12 cellular contexts compared by ENCODE assay signal in genomic region chr13:51739403-51740112, GRCh38.
A peak's percentile ranks its signal among the peaks of the same experiment; 100 is the strongest.
DNase-seq lines count a peak whose midpoint lies in the region; ATAC-seq and TF ChIP-seq lines count a peak whose summit lies in the region.
"Had no signal": no experiment of that assay in that cellular context is flagged by ENCODE, and none has a peak within 500 bp of the region (broad histone marks: within the 10 kb centered on the region; RNA-seq: fewer than 3 reads in every experiment).

No MANE protein-coding gene starts in this region.

- no peak for DNase-seq in activated T-helper 2 cell treated with anti-CD3 and anti-CD28 coated beads, Interferon-gamma antibody, Interleukin-2, Interleukin-4, amounts not matched to agents 10 μg/mL and 5 μg/mL and 100 μg/mL, durations not matched to agents 14 hours and 24 hours and 36 hours (ENCODE audit: low spot score)
- DNase-seq in Right ventricle myocardium superior (peak; percentile 49), type B pancreatic cell (ENCODE audit: extremely low spot score, unreplicated experiment) (no peak), SIG-M5 (lab: John Stamatoyannopoulos, UW) (no peak), colonic mucosa (no peak)
- DNase-seq: activated naive CD8-positive, alpha-beta T cell treated with anti-CD3 and anti-CD28 coated beads, Interleukin-2, amount 10 ng/mL, durations not matched to agents 7 days and 5 days; CD4-positive, CD25-positive, alpha-beta regulatory T cell; kidney glomerular epithelial cell; NK-92 treated with Interleukin-12 subunit alpha and Interleukin-12 subunit beta, amount 100 ng/mL, for 24 hours had no signal

- intact Hi-C loops in activated T-helper 2 cell treated with anti-CD3 and anti-CD28 coated beads, Interferon-gamma antibody, Interleukin-2, Interleukin-4, amounts not matched to agents 10 μg/mL and 5 μg/mL and 100 μg/mL, durations not matched to agents 14 hours and 24 hours and 36 hours (cut with micrococcal nuclease), result loop anchor here (2.0 kb wide), 2 partner anchors 25 to 63 kb away; no protein-coding TSS in a partner anchor
- intact Hi-C loops in Right ventricle myocardium superior (cut with DNase I), result no loop called here
- intact Hi-C loops in colonic mucosa (cut with DNase I), result no loop called here

- H3K27ac ChIP-seq in neutrophil, result peak overlapping the region; percentile 60
- H3K27ac ChIP-seq in colonic mucosa, result no peak overlapping the region

- no peak overlapping the region for H3K4me3 ChIP-seq in neutrophil (ENCODE audit: low read depth in 1 of 2, low read length in 1 of 2)
- H3K4me3 ChIP-seq in colonic mucosa, result no peak overlapping the region

- H3K4me3 Mint-ChIP-seq in activated T-helper 2 cell treated with anti-CD3 and anti-CD28 coated beads, Interferon-gamma antibody, Interleukin-2, Interleukin-4, amounts not matched to agents 10 μg/mL and 5 μg/mL and 100 μg/mL, durations not matched to agents 14 hours and 24 hours and 36 hours (ENCODE audit: low read depth), result no peak overlapping the region
- peak overlapping the region; percentile 72 for H3K4me3 Mint-ChIP-seq in type B pancreatic cell
- H3K4me3 Mint-ChIP-seq: activated naive CD8-positive, alpha-beta T cell treated with anti-CD3 and anti-CD28 coated beads, Interleukin-2, amount 10 ng/mL, durations not matched to agents 7 days and 5 days; CD4-positive, CD25-positive, alpha-beta regulatory T cell had no signal

- peak overlapping the region; percentile 76 for H3K27ac Mint-ChIP-seq in activated T-helper 2 cell treated with anti-CD3 and anti-CD28 coated beads, Interferon-gamma antibody, Interleukin-2, Interleukin-4, amounts not matched to agents 10 μg/mL and 5 μg/mL and 100 μg/mL, durations not matched to agents 14 hours and 24 hours and 36 hours
- H3K27ac Mint-ChIP-seq in type B pancreatic cell, result peak overlapping the region; percentile 91
- H3K27ac Mint-ChIP-seq: activated naive CD8-positive, alpha-beta T cell treated with anti-CD3 and anti-CD28 coated beads, Interleukin-2, amount 10 ng/mL, durations not matched to agents 7 days and 5 days had no signal

- peaks cover 25% of the 10 kb centered on the region for H3K36me3 Mint-ChIP-seq in activated T-helper 2 cell treated with anti-CD3 and anti-CD28 coated beads, Interferon-gamma antibody, Interleukin-2, Interleukin-4, amounts not matched to agents 10 μg/mL and 5 μg/mL and 100 μg/mL, durations not matched to agents 14 hours and 24 hours and 36 hours (ENCODE audit: low read depth)
- H3K36me3 Mint-ChIP-seq in type B pancreatic cell, result peaks cover 30% of the 10 kb centered on the region

- H3K4me1 ChIP-seq in neutrophil (ENCODE audit: control insufficient read depth in 1 of 2, insufficient read depth in 1 of 2, low read depth in 1 of 2, low read length in 1 of 2) (peaks cover 7 to 26% of the 10 kb centered on the region in 2 experiments), colonic mucosa (no peaks in the 10 kb centered on the region)

- peaks cover 58% of the 10 kb centered on the region for H3K36me3 ChIP-seq in neutrophil
- no peaks in the 10 kb centered on the region for H3K36me3 ChIP-seq in colonic mucosa

- H3K4me1 Mint-ChIP-seq in activated T-helper 2 cell treated with anti-CD3 and anti-CD28 coated beads, Interferon-gamma antibody, Interleukin-2, Interleukin-4, amounts not matched to agents 10 μg/mL and 5 μg/mL and 100 μg/mL, durations not matched to agents 14 hours and 24 hours and 36 hours (ENCODE audit: low read depth), result peaks cover 25% of the 10 kb centered on the region
- no peaks in the 10 kb centered on the region for H3K4me1 Mint-ChIP-seq in type B pancreatic cell (ENCODE audit: unreplicated experiment)

- no peaks in the 10 kb centered on the region for H3K9me3 ChIP-seq in neutrophil
- no peaks in the 10 kb centered on the region for H3K9me3 ChIP-seq in colonic mucosa

- TF ChIP-seq CTCF in neutrophil (IDR thresholded peaks at IDR 0.05) (no peak), type B pancreatic cell (conservative IDR thresholded peaks at IDR 0.05) (no peak), colonic mucosa (IDR thresholded peaks at IDR 0.05) (no peak)

- no peaks in the 10 kb centered on the region for H3K27me3 Mint-ChIP-seq in activated T-helper 2 cell treated with anti-CD3 and anti-CD28 coated beads, Interferon-gamma antibody, Interleukin-2, Interleukin-4, amounts not matched to agents 10 μg/mL and 5 μg/mL and 100 μg/mL, durations not matched to agents 14 hours and 24 hours and 36 hours (ENCODE audit: low read depth)
- H3K27me3 Mint-ChIP-seq in type B pancreatic cell, result no peaks in the 10 kb centered on the region
- H3K27me3 Mint-ChIP-seq: activated naive CD8-positive, alpha-beta T cell treated with anti-CD3 and anti-CD28 coated beads, Interleukin-2, amount 10 ng/mL, durations not matched to agents 7 days and 5 days; CD4-positive, CD25-positive, alpha-beta regulatory T cell had no signal

- no peaks in the 10 kb centered on the region for H3K9me3 Mint-ChIP-seq in activated T-helper 2 cell treated with anti-CD3 and anti-CD28 coated beads, Interferon-gamma antibody, Interleukin-2, Interleukin-4, amounts not matched to agents 10 μg/mL and 5 μg/mL and 100 μg/mL, durations not matched to agents 14 hours and 24 hours and 36 hours
- no peaks in the 10 kb centered on the region for H3K9me3 Mint-ChIP-seq in type B pancreatic cell
- H3K9me3 Mint-ChIP-seq: activated naive CD8-positive, alpha-beta T cell treated with anti-CD3 and anti-CD28 coated beads, Interleukin-2, amount 10 ng/mL, durations not matched to agents 7 days and 5 days had no signal

- H3K9ac ChIP-seq in colonic mucosa (ENCODE audit: low read depth in 2 of 2, low read length in 2 of 2), result no peak overlapping the region

- H3K27me3 ChIP-seq in neutrophil (no peaks in the 10 kb centered on the region), colonic mucosa (no peaks in the 10 kb centered on the region)

- ATAC-seq in Right ventricle myocardium superior (ENCODE audit: poor library complexity) (peak; percentile 71), HG03432 (IDR thresholded peaks at IDR 0.05; ENCODE audit: unreplicated experiment) (no peak), GM21360 (IDR thresholded peaks at IDR 0.05; ENCODE audit: unreplicated experiment) (no peak)
